ENCODE assay signal across 8 cellular contexts in the genomic region with DNA sequence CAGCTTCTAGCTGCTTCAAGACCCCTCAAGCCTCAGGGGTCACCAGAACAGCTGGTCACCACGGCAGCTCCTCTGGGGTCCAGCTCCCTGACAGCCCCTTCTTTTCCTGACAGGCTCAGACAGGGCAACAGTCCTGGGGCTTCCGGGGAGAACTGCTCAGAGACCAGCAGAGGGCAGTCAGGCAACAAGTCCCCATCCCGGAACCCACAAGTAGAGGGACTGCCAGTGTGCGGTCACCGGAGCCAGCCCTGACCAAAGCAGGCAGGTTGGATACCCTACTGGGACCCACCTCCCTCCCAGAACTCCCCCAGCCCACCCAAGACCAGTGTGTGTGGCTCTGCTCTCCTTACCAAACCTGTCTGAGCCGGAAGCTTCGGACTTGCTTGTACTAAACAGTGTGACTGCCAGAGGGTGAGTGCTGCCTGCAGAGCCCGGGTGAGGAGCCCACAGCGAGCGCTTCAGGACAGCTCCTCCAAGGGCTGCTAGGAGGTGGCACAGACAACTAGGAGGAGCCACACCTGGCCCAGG. TPM values are rescaled to one million over a fixed set of nuclear protein-coding genes. Genes with fewer than 3 reads are reported as not detected.
DNase-seq lines count a peak whose midpoint lies in the region; ATAC-seq and TF ChIP-seq lines count a peak whose summit lies in the region.

No MANE protein-coding gene starts in this region.

- RAD21 ChIA-PET in HCT116 (lab: Charles Lee; ENCODE audit: low non-redundant PET in 1 of 2, low total read pairs in 2 of 2, uncharacterized antibody in 2 of 2, unreplicated experiment in 2 of 2) = interaction anchor here (0.6 to 1.1 kb wide), 4 partner anchors 38 to 325 kb away, joined by 3 to 4 read pairs (median 3); no protein-coding TSS in a partner anchor

- H3K9me2 ChIP-seq in HCT116 (ENCODE audit: insufficient read depth) = no peaks in the 10 kb centered on the region

- H3K79me2 ChIP-seq in HCT116 (ENCODE audit: insufficient read depth, low read length) = no peaks in the 10 kb centered on the region

- CTCF ChIA-PET in HCT116 (lab: Charles Lee) = interaction anchor here (0.6 to 1.5 kb wide), 11 partner anchors 18 to 324 kb away, joined by 3 to 21 read pairs (median 5); no protein-coding TSS in a partner anchor

- no peak for TF ChIP-seq POLR2A in HCT116 (IDR thresholded peaks at IDR 0.05; ENCODE audit: borderline replicate concordance, extremely low read depth, insufficient read depth, insufficient read length)
- no peak for TF ChIP-seq POLR2A in gastrocnemius medialis (IDR thresholded peaks at IDR 0.05)

- DNase-seq in EL (peak; percentile 83), HCT116 (ENCODE audit: low read depth, low spot score) (peak; percentile 66), NCI-H2029 (lab: John Stamatoyannopoulos, UW) (peak; percentile 27), T-helper 9 cell (peak; percentile 23), astrocyte of the cerebellum (ENCODE audit: low read depth) (peak; percentile 56), hepatic stellate cell (ENCODE audit: low spot score) (peak; percentile 95), gastrocnemius medialis (peak; percentile 66 to 79)

- H3K36me3 ChIP-seq in HCT116 (ENCODE audit: control insufficient read depth in 1 of 2, insufficient read depth in 2 of 2, low read length in 2 of 2) (no peaks in the 10 kb centered on the region), gastrocnemius medialis (peaks cover 0 to 4% of the 10 kb centered on the region in 2 donors)

- POLR2A ChIA-PET in HCT116 (lab: Charles Lee) = no interaction called here

- H3K4me3 ChIP-seq in HCT116 (replicated peaks in 1 of 2; ENCODE audit: low read depth in 1 of 2, low read length in 2 of 2) (no peak overlapping the region), astrocyte of the cerebellum (ENCODE audit: low read depth, low read length) (no peak overlapping the region), gastrocnemius medialis (no peak overlapping the region)

- no peak overlapping the region for H3K27ac ChIP-seq in HCT116 (ENCODE audit: low read depth, low read length)
- H3K27ac ChIP-seq in gastrocnemius medialis = no peak overlapping the region

- intact Hi-C loops in HCT116 (cut with micrococcal nuclease) = loop anchor here (1.0 to 5.0 kb wide), 4 partner anchors 66 to 896 kb away; no protein-coding TSS in a partner anchor
- intact Hi-C loops in gastrocnemius medialis (cut with DNase I; ENCODE audit: low total_unique reads) = loop anchor here (1.0 to 2.0 kb wide), 7 partner anchors 16 to 324 kb away; partner anchors contain the start of gene CAMK2B

- H3K9me3 ChIP-seq in HCT116 (ENCODE audit: control insufficient read depth in 1 of 2, insufficient read depth in 1 of 2, low read depth in 1 of 2, low read length in 2 of 2) = no peaks in the 10 kb centered on the region
- H3K9me3 ChIP-seq in gastrocnemius medialis = no peaks in the 10 kb centered on the region

- ATAC-seq in HCT116 (peak; percentile 98), gastrocnemius medialis (peak; percentile 88 to 97), HG03520 (IDR thresholded peaks at IDR 0.05; ENCODE audit: unreplicated experiment) (no peak)

- H3K27me3 ChIP-seq in HCT116 (ENCODE audit: insufficient read depth, low read length) (no peaks in the 10 kb centered on the region), gastrocnemius medialis (no peaks in the 10 kb centered on the region)

- peaks cover 0 to 5% of the 10 kb centered on the region in 2 experiments; a peak in 1 of 4 replicates for H3K4me1 ChIP-seq in HCT116 (ENCODE audit: control insufficient read depth in 1 of 2, insufficient read depth in 2 of 2, low read length in 2 of 2)
- H3K4me1 ChIP-seq in gastrocnemius medialis = peaks cover 5 to 9% of the 10 kb centered on the region in 2 donors

- TF ChIP-seq RAD21 in HCT116 (IDR thresholded peaks at IDR 0.05; ENCODE audit: low read depth) = peak; percentile 93

- in situ Hi-C loops in astrocyte of the cerebellum (cut with HindIII; ENCODE audit: low sequenced_read_pairs) (loop anchor here (10.0 to 25.0 kb wide), 2 partner anchors 244 to 321 kb away; partner anchors contain the start of gene DDX56), gastrocnemius medialis (cut with MboI; ENCODE audit: low sequenced_read_pairs in 4 of 4) (loop anchor here in 3 of 4 donors (5.0 to 25.0 kb wide), 3 partner anchors 234 to 246 kb away; partner anchors contain the start of gene NUDCD3 (in 1 of the 3))

- peak overlapping the region; percentile 30 for H3K4me2 ChIP-seq in HCT116 (ENCODE audit: low read length)

- peak overlapping the region; percentile 10 for H2AFZ ChIP-seq in HCT116 (ENCODE audit: low read depth, low read length, poor library complexity, severe bottlenecking)

- no TSS peak for BruUV-seq in HCT116 (replicated peaks; lab: Mats Ljungman, UMichigan)

- H3K9ac ChIP-seq in HCT116 (ENCODE audit: low read length) = no peak overlapping the region

- no peaks in the 10 kb centered on the region for H4K20me1 ChIP-seq in HCT116 (ENCODE audit: insufficient read depth)

- TF ChIP-seq CTCF in HCT116 (IDR thresholded peaks at IDR 0.05 in 2 of 3, conservative IDR thresholded peaks at IDR 0.05 in 1 of 3; ENCODE audit: borderline replicate concordance in 1 of 3, insufficient read depth in 1 of 3, low read depth in 2 of 3, low read length in 2 of 3) = peak; percentile 87 to 91 (median 89)
- peak; percentile 84 for TF ChIP-seq CTCF in astrocyte of the cerebellum (IDR thresholded peaks at IDR 0.05; ENCODE audit: low read depth, low read length, missing control alignments)
- peak; percentile 62 to 79 (median 75) for TF ChIP-seq CTCF in gastrocnemius medialis (IDR thresholded peaks at IDR 0.05 in 4 of 5, conservative IDR thresholded peaks at IDR 0.05 in 1 of 5)

TF ChIP-seq in HCT116, 20 proteins besides CTCF, POLR2A, EP300 and RAD21:
- TF ChIP-seq EZH2phosphoT487 (IDR thresholded peaks at IDR 0.05; ENCODE audit: borderline replicate concordance) = no peak

RNA-seq across cellular contexts. Expression of gene YKT6, which starts 40.3 kb away (rescaled TPM):
- 84.8 TPM for total RNA-seq in HCT116 (2021; ENCODE audit: unreplicated experiment)
- polyA plus RNA-seq in HCT116 (2012) = 58.5 and 60.6 TPM in 2 replicates
- 10 to 100 TPM; 37.9 to 79.5 (median 72.5) TPM for total RNA-seq in gastrocnemius medialis

RNA-seq across cellular contexts. Expression of gene GCK, which starts 51.8 kb away (rescaled TPM):
- 0.34 TPM for total RNA-seq in HCT116 (2021; ENCODE audit: unreplicated experiment)
- 0.29 and 0.83 TPM in 2 replicates for polyA plus RNA-seq in HCT116 (2012)
- total RNA-seq in gastrocnemius medialis = under 1 TPM in 1 of 4 donors, not detected in 3; 0.33 TPM

Comparison
In these comparisons a context has a peak if more than half of its experiments do, and no peak if none do; other contexts are left out.
1. DNase-seq: peak in every context shown above with its lines; median percentile 95 in hepatic stellate cell; 83 in EL; 72 in gastrocnemius medialis; 66 in HCT116; 56 in astrocyte of the cerebellum; 27 in NCI-H2029; 23 in T-helper 9 cell.